ENCODE assay signal across 23 cellular contexts in genomic region chr2:197414039-197414438, GRCh38. TPM values are rescaled to one million over a fixed set of nuclear protein-coding genes. Genes with fewer than 3 reads are reported as not detected.
A peak's percentile ranks its signal among the peaks of the same experiment; 100 is the strongest.
DNase-seq lines count a peak whose midpoint lies in the region; ATAC-seq and TF ChIP-seq lines count a peak whose summit lies in the region.
"Had no signal": no experiment of that assay in that cellular context is flagged by ENCODE, and none has a peak within 500 bp of the region (broad histone marks: within the 10 kb centered on the region; RNA-seq: fewer than 3 reads in every experiment).

No MANE protein-coding gene starts in this region.

- no TSS peak for BruUV-seq in PC-9 (replicated peaks; lab: Mats Ljungman, UMichigan)

- no peaks in the 10 kb centered on the region for H3K9me2 ChIP-seq in PC-9 (ENCODE audit: insufficient read depth)

- H3K9me3 Mint-ChIP-seq in T-helper 1 cell treated with Interleukin-12 subunit alpha and Interleukin-12 subunit beta and Interleukin-4 antibody, amounts not matched to agents 30 μg/mL and 1 μg/mL, for 36 hours = no peaks in the 10 kb centered on the region
- H3K9me3 Mint-ChIP-seq in stimulated activated naive B cell treated with anti-CD40 and anti-IgM and Interleukin-4, amounts not matched to agents 10 μg/mL and 1 μg/mL and 100 μg/mL, for 72 hours = no peaks in the 10 kb centered on the region

- DNase-seq in T-helper 1 cell = no peak
- no peak for DNase-seq in T-helper 17 cell
- DNase-seq in left lobe of liver (ENCODE audit: low spot score) = no peak
- DNase-seq in stimulated activated naive B cell treated with anti-CD40 and anti-IgM and Interleukin-4, amounts not matched to agents 10 μg/mL and 1 μg/mL and 100 μg/mL, for 72 hours = no peak
- DNase-seq in PC-9 = no peak
- no peak for DNase-seq in NCI-H2196 treated with DMSO at 0.1 percent for 48 hours (lab: John Stamatoyannopoulos, UW; ENCODE audit: unreplicated experiment)
- DNase-seq: DMS153; DND-41; Kasumi-1; NCI-H1092 treated with DMSO at 0.1 percent for 48 hours; NCI-H1436 treated with DMSO at 0.1 percent for 48 hours; NCI-H187 treated with DMSO at 0.1 percent for 48 hours; NCI-H2171 treated with DMSO at 0.1 percent for 48 hours; NCI-H524; NCI-H748 treated with DMSO at 0.1 percent for 48 hours; NK-92 treated with Interleukin-12 subunit alpha and Interleukin-12 subunit beta, amount 100 ng/mL, for 24 hours; Right ventricle myocardium superior; RPMI8226 had no signal

- H3F3A ChIP-seq in PC-9 (ENCODE audit: insufficient read depth, low read depth) = peaks cover 5% of the 10 kb centered on the region; the same call in 1 of the 2 replicates

- H3K27me3 ChIP-seq in PC-9 (ENCODE audit: insufficient read depth, low read depth) = no peaks in the 10 kb centered on the region

- intact Hi-C loops in PC-9 (cut with micrococcal nuclease; ENCODE audit: unreplicated experiment) = no loop called here

- H3K79me2 ChIP-seq in PC-9 (ENCODE audit: low read depth) = peaks cover 4% of the 10 kb centered on the region; the same call in 1 of the 2 replicates

- no peak overlapping the region for H3K4me3 Mint-ChIP-seq in T-helper 1 cell treated with Interleukin-12 subunit alpha and Interleukin-12 subunit beta and Interleukin-4 antibody, amounts not matched to agents 30 μg/mL and 1 μg/mL, for 36 hours
- peak overlapping the region; percentile 39 for H3K4me3 Mint-ChIP-seq in T-helper 17 cell
- no peak overlapping the region for H3K4me3 Mint-ChIP-seq in stimulated activated naive B cell treated with anti-CD40 and anti-IgM and Interleukin-4, amounts not matched to agents 10 μg/mL and 1 μg/mL and 100 μg/mL, for 72 hours
- H3K4me3 Mint-ChIP-seq: B cell, CD14-positive monocyte had no signal

- no peaks in the 10 kb centered on the region for H3K4me1 ChIP-seq in PC-9 (replicated peaks; ENCODE audit: insufficient read depth)

- H3K4me2 ChIP-seq in PC-9 = no peak overlapping the region

- H3K27ac ChIP-seq in PC-9 = no peak overlapping the region
- H3K27ac ChIP-seq: 22Rv1 had no signal

- H3K4me3 ChIP-seq in PC-9 = no peak overlapping the region
- H3K4me3 ChIP-seq: K562 had no signal

- peaks cover 54% of the 10 kb centered on the region for H3K36me3 Mint-ChIP-seq in T-helper 1 cell treated with Interleukin-12 subunit alpha and Interleukin-12 subunit beta and Interleukin-4 antibody, amounts not matched to agents 30 μg/mL and 1 μg/mL, for 36 hours (ENCODE audit: low read depth)
- H3K36me3 Mint-ChIP-seq in T-helper 17 cell (ENCODE audit: low read depth) = peaks cover 11% of the 10 kb centered on the region
- H3K36me3 Mint-ChIP-seq in stimulated activated naive B cell treated with anti-CD40 and anti-IgM and Interleukin-4, amounts not matched to agents 10 μg/mL and 1 μg/mL and 100 μg/mL, for 72 hours = peaks cover 30 to 51% of the 10 kb centered on the region in 2 donors

- CTCF ChIA-PET in PC-9 (lab: Charles Lee) = no interaction called here

- peaks cover 24% of the 10 kb centered on the region; the same call in 1 of the 2 replicates for H4K20me1 ChIP-seq in PC-9 (ENCODE audit: insufficient read depth)

- H3K36me3 ChIP-seq in PC-9 (ENCODE audit: low read depth) = peaks cover 25% of the 10 kb centered on the region

- peaks cover 1% of the 10 kb centered on the region for H3K4me1 Mint-ChIP-seq in T-helper 1 cell treated with Interleukin-12 subunit alpha and Interleukin-12 subunit beta and Interleukin-4 antibody, amounts not matched to agents 30 μg/mL and 1 μg/mL, for 36 hours (ENCODE audit: low read depth)
- H3K4me1 Mint-ChIP-seq in T-helper 17 cell = peaks cover 10% of the 10 kb centered on the region
- H3K4me1 Mint-ChIP-seq in stimulated activated naive B cell treated with anti-CD40 and anti-IgM and Interleukin-4, amounts not matched to agents 10 μg/mL and 1 μg/mL and 100 μg/mL, for 72 hours = peaks cover 0 to 4% of the 10 kb centered on the region in 2 donors
- H3K4me1 Mint-ChIP-seq: B cell, CD14-positive monocyte had no signal

- H3K9me3 ChIP-seq in T-helper 17 cell (ENCODE audit: control insufficient read depth, low read length, poor library complexity, severe bottlenecking) (no peaks in the 10 kb centered on the region), PC-9 (ENCODE audit: insufficient read depth, low read depth) (no peaks in the 10 kb centered on the region)

- peak overlapping the region; percentile 45 for H3K27ac Mint-ChIP-seq in T-helper 1 cell treated with Interleukin-12 subunit alpha and Interleukin-12 subunit beta and Interleukin-4 antibody, amounts not matched to agents 30 μg/mL and 1 μg/mL, for 36 hours
- peak overlapping the region; percentile 61 for H3K27ac Mint-ChIP-seq in T-helper 17 cell
- peak overlapping the region; percentile 38 for H3K27ac Mint-ChIP-seq in stimulated activated naive B cell treated with anti-CD40 and anti-IgM and Interleukin-4, amounts not matched to agents 10 μg/mL and 1 μg/mL and 100 μg/mL, for 72 hours
- H3K27ac Mint-ChIP-seq: B cell had no signal

- no peak overlapping the region for H2AFZ ChIP-seq in PC-9

- POLR2A ChIA-PET in PC-9 (lab: Charles Lee; ENCODE audit: unreplicated experiment) = no interaction called here

- no peaks in the 10 kb centered on the region for H3K27me3 Mint-ChIP-seq in T-helper 1 cell treated with Interleukin-12 subunit alpha and Interleukin-12 subunit beta and Interleukin-4 antibody, amounts not matched to agents 30 μg/mL and 1 μg/mL, for 36 hours (ENCODE audit: low read depth)
- no peaks in the 10 kb centered on the region for H3K27me3 Mint-ChIP-seq in T-helper 17 cell
- H3K27me3 Mint-ChIP-seq in stimulated activated naive B cell treated with anti-CD40 and anti-IgM and Interleukin-4, amounts not matched to agents 10 μg/mL and 1 μg/mL and 100 μg/mL, for 72 hours = no peaks in the 10 kb centered on the region
- H3K27me3 Mint-ChIP-seq: B cell had no signal

- TF ChIP-seq CTCF in PC-9 (conservative IDR thresholded peaks at IDR 0.05) = no peak

- no peak for ATAC-seq in T-helper 17 cell
- peak; percentile 82 for ATAC-seq in left lobe of liver
- no peak for ATAC-seq in stimulated activated naive B cell treated with anti-CD40 and anti-IgM and Interleukin-4, amounts not matched to agents 10 μg/mL and 1 μg/mL and 100 μg/mL, for 72 hours (replicated peaks)
- ATAC-seq: K562 had no signal

RNA-seq across cellular contexts. Expression of gene SF3B1, which starts 20.8 kb away (rescaled TPM):
- total RNA-seq in T-helper 17 cell (100 to 1,000 TPM; 454 to 510 TPM), left lobe of liver (83.5 TPM), PC-9 (2021) (127 and 156 TPM in 2 replicates)

RNA-seq across cellular contexts. Expression of gene COQ10B, which starts 39.3 kb away (rescaled TPM):
- 10 to 100 TPM; 50.8 to 54.9 TPM for total RNA-seq in T-helper 17 cell
- 11.4 TPM for total RNA-seq in left lobe of liver
- total RNA-seq in PC-9 (2021) = 14.8 and 18.1 TPM in 2 replicates
